In the genomic region with DNA sequence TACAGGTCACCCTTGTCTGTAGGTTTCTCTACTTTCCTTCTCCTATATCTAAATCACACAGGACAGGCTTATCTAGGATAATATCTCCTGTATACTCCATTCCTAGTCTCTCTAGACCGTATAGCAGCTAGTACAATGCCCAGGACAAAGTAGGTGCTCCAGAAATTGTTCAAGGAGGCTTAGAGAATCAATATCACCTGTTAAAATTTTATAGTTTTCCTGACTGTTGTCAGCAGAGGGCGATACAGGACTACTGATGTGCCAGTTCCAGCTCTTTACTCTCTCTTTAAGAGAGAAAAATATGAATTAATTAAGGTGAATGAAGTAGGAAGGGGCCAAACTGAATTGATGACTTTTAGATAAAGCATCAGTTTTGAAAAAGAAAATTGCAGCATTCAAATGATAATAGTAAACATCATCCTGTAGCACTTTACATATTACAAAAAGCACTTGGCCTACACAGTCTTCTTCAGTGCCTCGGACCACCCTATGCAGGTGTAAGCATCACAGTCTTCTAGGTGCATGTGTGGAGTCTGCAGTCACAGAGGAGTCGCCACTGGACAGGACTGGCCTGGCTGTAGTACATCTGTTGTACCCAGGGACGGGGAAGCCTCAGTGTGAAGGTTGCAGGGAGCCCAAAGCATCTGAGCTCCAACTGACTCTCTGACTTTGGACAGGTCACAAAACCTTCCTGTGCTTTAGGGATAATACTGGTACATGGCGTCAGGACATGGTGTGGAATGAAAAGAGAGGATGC, we compare ENCODE assay signal across 8 cellular contexts.
A peak's percentile ranks its signal among the peaks of the same experiment; 100 is the strongest.
DNase-seq lines count a peak whose midpoint lies in the region; ATAC-seq, FAIRE-seq and TF ChIP-seq lines count a peak whose summit lies in the region.

No MANE protein-coding gene starts in this region.

- FAIRE-seq in A204.1 (lab: Jason Lieb, UNC) = peak; percentile 43

- ATAC-seq in activated B cell treated with CpG ODN at 0.5 μM for 24 hours (ENCODE audit: low read depth) (peak; percentile 33), HG03135 (IDR thresholded peaks at IDR 0.05; ENCODE audit: unreplicated experiment) (no peak), GM18520 (IDR thresholded peaks at IDR 0.05; ENCODE audit: unreplicated experiment) (no peak)

- H3K36me3 ChIP-seq in osteoblast (ENCODE audit: insufficient read depth, low read length) = no peaks in the 10 kb centered on the region

- peak overlapping the region; percentile 56 for H3K27ac Mint-ChIP-seq in activated B cell treated with CpG ODN at 0.5 μM for 24 hours

- no peak overlapping the region for H3K4me3 ChIP-seq in osteoblast (ENCODE audit: insufficient read depth, low read length)

- peaks cover 53% of the 10 kb centered on the region for H3K4me1 Mint-ChIP-seq in activated B cell treated with CpG ODN at 0.5 μM for 24 hours

- no peaks in the 10 kb centered on the region for H3K27me3 Mint-ChIP-seq in activated B cell treated with CpG ODN at 0.5 μM for 24 hours

- CTCF ChIA-PET in activated B cell treated with CpG ODN at 0.5 μM for 24 hours (lab: Charles Lee) = interaction anchor here (0.6 to 10.9 kb wide), 26 partner anchors 16 to 907 kb away, joined by 3 to 171 read pairs (median 5); partner anchors contain the start of genes FNTB and FUT8

- no peaks in the 10 kb centered on the region for H3K36me3 Mint-ChIP-seq in activated B cell treated with CpG ODN at 0.5 μM for 24 hours (ENCODE audit: low read depth)

- DNase-seq in GDM1 (lab: John Stamatoyannopoulos, UW) = peak; percentile 16
- DNase-seq in NCI-H187 treated with DMSO at 0.1 percent for 48 hours (lab: John Stamatoyannopoulos, UW) = peak; percentile 51
- DNase-seq in activated B cell treated with CpG ODN at 0.5 μM for 24 hours = no peak
- DNase-seq in fibroblast of gingiva (ENCODE audit: low read depth) = peak; percentile 32
- peak; percentile 73 for DNase-seq in osteoblast (ENCODE audit: insufficient read length, low spot score, missing footprints)

- no peaks in the 10 kb centered on the region for H3K9me3 ChIP-seq in osteoblast (ENCODE audit: low read depth, low read length)

- H3K27me3 ChIP-seq in osteoblast (ENCODE audit: insufficient read depth, low read length) = no peaks in the 10 kb centered on the region

- H3K79me2 ChIP-seq in osteoblast (ENCODE audit: insufficient read depth, low read length) = no peaks in the 10 kb centered on the region

- no peak overlapping the region for H3K27ac ChIP-seq in osteoblast (ENCODE audit: low read depth, low read length)

- POLR2A ChIA-PET in activated B cell treated with CpG ODN at 0.5 μM for 24 hours (lab: Charles Lee) = interaction anchor here (0.6 to 4.7 kb wide), 14 partner anchors 11 to 797 kb away, joined by 3 to 57 read pairs (median 6); partner anchors contain the start of gene FUT8

- no peak overlapping the region for H3K4me2 ChIP-seq in osteoblast (ENCODE audit: insufficient read depth, low read length)

- no peaks in the 10 kb centered on the region for H3K9me3 Mint-ChIP-seq in activated B cell treated with CpG ODN at 0.5 μM for 24 hours

- no peak overlapping the region for H3K4me3 Mint-ChIP-seq in activated B cell treated with CpG ODN at 0.5 μM for 24 hours

- H3K4me1 ChIP-seq in osteoblast (ENCODE audit: insufficient read depth, low read length) = peaks cover 5% of the 10 kb centered on the region

- H2AFZ ChIP-seq in osteoblast (ENCODE audit: low read length) = no peak overlapping the region

- no peaks in the 10 kb centered on the region for H4K20me1 ChIP-seq in osteoblast (ENCODE audit: insufficient read depth, low read length)

- intact Hi-C loops in activated B cell treated with CpG ODN at 0.5 μM for 24 hours (cut with micrococcal nuclease) = loop anchor here (1.0 to 10.0 kb wide), 9 partner anchors 58 to 906 kb away; partner anchors contain the start of gene FUT8

- peak; percentile 29 for TF ChIP-seq CTCF in activated B cell treated with CpG ODN at 0.5 μM for 24 hours (IDR thresholded peaks at IDR 0.05)
- peak; percentile 72 for TF ChIP-seq CTCF in osteoblast (IDR thresholded peaks at IDR 0.05; ENCODE audit: extremely low read depth, low read depth, low read length)
